Comparison of ENCODE assay signal across 21 cellular contexts in the genomic region with DNA sequence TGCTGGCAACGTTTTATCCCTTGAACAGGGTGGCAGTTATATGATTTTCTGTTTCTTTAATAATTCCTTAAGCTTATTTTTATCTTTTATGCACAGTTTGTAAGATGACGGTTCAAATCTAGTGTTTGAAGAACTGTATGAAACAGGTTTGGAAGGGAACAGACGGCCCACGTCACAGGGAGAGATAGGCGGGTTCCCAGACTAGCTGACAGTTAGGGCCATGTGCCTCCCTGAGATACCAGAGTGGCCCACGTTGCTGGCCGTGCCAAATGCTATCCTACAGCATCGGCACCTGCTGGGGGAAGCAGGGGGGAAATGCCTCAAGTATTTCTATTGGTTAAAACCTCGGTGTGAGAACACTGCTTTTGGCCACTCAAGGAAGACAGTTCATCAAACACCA.
"Had no signal": no experiment of that assay in that cellular context is flagged by ENCODE, and none has a peak within 500 bp of the region (broad histone marks: within the 10 kb centered on the region; RNA-seq: fewer than 3 reads in every experiment).

No MANE protein-coding gene starts in this region.

- H3K27ac Mint-ChIP-seq: activated naive CD8-positive, alpha-beta T cell treated with anti-CD3 and anti-CD28 coated beads, Interleukin-2, amount 10 ng/mL, durations not matched to agents 7 days and 5 days; activated T-helper 2 cell treated with anti-CD3 and anti-CD28 coated beads, Interferon-gamma antibody, Interleukin-2, Interleukin-4, amounts not matched to agents 10 μg/mL and 5 μg/mL and 100 μg/mL, durations not matched to agents 14 hours and 24 hours and 36 hours; naive thymus-derived CD8-positive, alpha-beta T cell had no signal

- H3K36me3 Mint-ChIP-seq: activated naive CD8-positive, alpha-beta T cell treated with anti-CD3 and anti-CD28 coated beads, Interleukin-2, amount 10 ng/mL, durations not matched to agents 7 days and 5 days had no signal

- H3K4me3 ChIP-seq: lower lobe of right lung, ovary, prostate gland, thyroid gland had no signal

- H3K4me1 Mint-ChIP-seq: activated naive CD8-positive, alpha-beta T cell treated with anti-CD3 and anti-CD28 coated beads, Interleukin-2, amount 10 ng/mL, durations not matched to agents 7 days and 5 days had no signal

- H3K9me3 Mint-ChIP-seq: activated naive CD8-positive, alpha-beta T cell treated with anti-CD3 and anti-CD28 coated beads, Interleukin-2, amount 10 ng/mL, durations not matched to agents 7 days and 5 days; activated T-cell treated with anti-CD3 and anti-CD28 coated beads, Interleukin-2, amount 50 U/mL, for 4 hours; activated T-helper 2 cell treated with anti-CD3 and anti-CD28 coated beads, Interferon-gamma antibody, Interleukin-2, Interleukin-4, amounts not matched to agents 10 μg/mL and 5 μg/mL and 100 μg/mL, durations not matched to agents 14 hours and 24 hours and 36 hours; naive thymus-derived CD8-positive, alpha-beta T cell had no signal

- H3K27me3 Mint-ChIP-seq: activated naive CD8-positive, alpha-beta T cell treated with anti-CD3 and anti-CD28 coated beads, Interleukin-2, amount 10 ng/mL, durations not matched to agents 7 days and 5 days; naive thymus-derived CD8-positive, alpha-beta T cell had no signal

- H3K4me1 ChIP-seq: lower lobe of right lung, prostate gland, thyroid gland had no signal

- H3K27ac ChIP-seq: foreskin keratinocyte, lower lobe of right lung, ovary, prostate gland, thyroid gland had no signal

- H3K9me3 ChIP-seq: lower lobe of right lung, ovary, prostate gland, thyroid gland had no signal

- H3K36me3 ChIP-seq: ovary had no signal

- DNase-seq: activated CD4-positive, alpha-beta T cell treated with anti-CD3 and anti-CD28 coated beads for 4 hours; activated CD4-positive, alpha-beta T cell treated with anti-CD3 and anti-CD28 coated beads, Interleukin-2, amount 50 U/mL, for 48 hours; activated CD4-positive, CD25-positive, alpha-beta regulatory T cell; activated CD8-positive, alpha-beta memory T cell treated with anti-CD3 and anti-CD28 coated beads, Interleukin-2, amount 50 U/mL, for 48 hours; activated naive CD4-positive, alpha-beta T cell treated with Interleukin-2 at 50 U/mL for 16 hours; activated naive CD8-positive, alpha-beta T cell treated with anti-CD3 and anti-CD28 coated beads, Interleukin-2, amount 10 ng/mL, durations not matched to agents 7 days and 5 days; activated T-cell treated with anti-CD3 and anti-CD28 coated beads, Interleukin-2, amount 50 U/mL, for 4 hours; effector CD4-positive, alpha-beta T cell; foreskin keratinocyte; glutamatergic neuron; left colon; lower lobe of right lung; mesendoderm; naive thymus-derived CD8-positive, alpha-beta T cell; ovary; stimulated activated CD4-positive, alpha-beta T cell treated with anti-CD3 and anti-CD28 coated beads, Interleukin-4, amount 100 ng/mL, for 24 hours; stimulated activated naive CD8-positive, alpha-beta T cell treated with anti-CD3 and anti-CD28 coated beads, Interleukin-15, Interleukin-2, amounts not matched to agents 100 U/mL and 50 U/mL, for 24 hours; T-helper 9 cell; thyroid gland had no signal

- H3K27me3 ChIP-seq: foreskin keratinocyte, ovary, thyroid gland had no signal

- H3K4me3 Mint-ChIP-seq: activated naive CD8-positive, alpha-beta T cell treated with anti-CD3 and anti-CD28 coated beads, Interleukin-2, amount 10 ng/mL, durations not matched to agents 7 days and 5 days; activated T-cell treated with anti-CD3 and anti-CD28 coated beads, Interleukin-2, amount 50 U/mL, for 4 hours; naive thymus-derived CD8-positive, alpha-beta T cell had no signal
